In the genomic region with DNA sequence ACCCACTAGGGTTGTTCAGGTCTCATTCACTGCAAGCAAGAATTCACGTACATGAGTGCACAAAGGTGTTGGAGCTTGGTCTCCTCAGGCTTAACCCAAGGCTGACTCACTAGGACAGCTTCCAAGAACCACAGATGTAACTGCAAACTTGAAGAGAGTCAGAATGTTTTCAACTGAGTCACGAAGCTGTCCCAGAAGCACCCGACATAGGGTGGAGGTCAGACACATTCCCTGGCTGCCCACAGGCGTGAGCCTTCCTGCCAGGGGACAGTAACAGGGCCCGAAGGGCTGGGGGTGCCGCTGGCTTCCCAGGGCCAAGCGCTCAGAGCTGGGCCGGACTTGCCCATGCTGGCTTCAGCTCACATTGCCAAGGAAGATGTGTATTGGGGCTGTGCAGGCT, we compare ENCODE assay signal across 10 cellular contexts. TPM values are rescaled to one million over a fixed set of nuclear protein-coding genes. Genes with fewer than 3 reads are reported as not detected.
DNase-seq lines count a peak whose midpoint lies in the region; ATAC-seq and TF ChIP-seq lines count a peak whose summit lies in the region.
"Had no signal": no experiment of that assay in that cellular context is flagged by ENCODE, and none has a peak within 500 bp of the region (broad histone marks: within the 10 kb centered on the region; RNA-seq: fewer than 3 reads in every experiment).

No MANE protein-coding gene starts in this region.

- TF ChIP-seq CTCF in PC-3 (conservative IDR thresholded peaks at IDR 0.05; ENCODE audit: low read depth, low read length) (no peak), osteoblast (IDR thresholded peaks at IDR 0.05; ENCODE audit: extremely low read depth, low read depth, low read length) (no peak), coronary artery (IDR thresholded peaks at IDR 0.05) (no peak)

- H3K4me2 ChIP-seq in PC-3 (ENCODE audit: low read length) (peak overlapping the region; percentile 40), osteoblast (ENCODE audit: insufficient read depth, low read length) (peak overlapping the region; percentile 83)

- H3K4me3 ChIP-seq in PC-3 (ENCODE audit: low read length): no peak overlapping the region
- peak overlapping the region; percentile 55 for H3K4me3 ChIP-seq in osteoblast (ENCODE audit: insufficient read depth, low read length)
- no peak overlapping the region for H3K4me3 ChIP-seq in coronary artery
- H3K4me3 ChIP-seq: testis had no signal

- H2AFZ ChIP-seq in PC-3 (ENCODE audit: low read length) (no peak overlapping the region), osteoblast (ENCODE audit: low read length) (no peak overlapping the region)

- H3F3A ChIP-seq in PC-3 (ENCODE audit: low read length, unreplicated experiment): no peaks in the 10 kb centered on the region

- H3K9ac ChIP-seq in PC-3 (ENCODE audit: low read length): no peak overlapping the region

- H3K4me1 ChIP-seq in PC-3 (ENCODE audit: insufficient read depth, low read length): peaks cover 26% of the 10 kb centered on the region
- H3K4me1 ChIP-seq in osteoblast (ENCODE audit: insufficient read depth, low read length): peaks cover 62% of the 10 kb centered on the region

- no peaks in the 10 kb centered on the region for H4K20me1 ChIP-seq in PC-3 (ENCODE audit: low read length)
- H4K20me1 ChIP-seq in osteoblast (ENCODE audit: insufficient read depth, low read length): no peaks in the 10 kb centered on the region

- H3K79me2 ChIP-seq in PC-3 (ENCODE audit: low read length): no peaks in the 10 kb centered on the region
- no peaks in the 10 kb centered on the region for H3K79me2 ChIP-seq in osteoblast (ENCODE audit: insufficient read depth, low read length)

- BruUV-seq in PC-3 (replicated peaks; lab: Mats Ljungman, UMichigan): no TSS peak

- peak; percentile 96 for ATAC-seq in PC-3
- ATAC-seq in HG02763 (IDR thresholded peaks at IDR 0.05; ENCODE audit: unreplicated experiment): no peak
- ATAC-seq: effector memory CD8-positive, alpha-beta T cell had no signal

- DNase-seq in AG08396 (ENCODE audit: low spot score) (peak; percentile 90), PC-3 (peak; percentile 90), epithelial cell of prostate (ENCODE audit: low read depth, low spot score) (peak; percentile 83), osteoblast (ENCODE audit: insufficient read length, low spot score, missing footprints) (peak; percentile 96), coronary artery (ENCODE audit: low spot score) (no peak), Ammon's horn (ENCODE audit: low spot score) (no peak)
- no peak for DNase-seq in stimulated activated CD4-positive, alpha-beta T cell treated with anti-CD3 and anti-CD28 coated beads, Interleukin-4, amount 100 ng/mL, for 4 hours
- DNase-seq: effector memory CD8-positive, alpha-beta T cell; testis had no signal

- H3K36me3 ChIP-seq in PC-3 (ENCODE audit: low read depth, low read length): no peaks in the 10 kb centered on the region; the same call in 1 of the 2 replicates
- peaks cover 1% of the 10 kb centered on the region for H3K36me3 ChIP-seq in osteoblast (ENCODE audit: insufficient read depth, low read length)

- no peaks in the 10 kb centered on the region for H3K9me2 ChIP-seq in PC-3 (replicated peaks; ENCODE audit: low read length)

- no peaks in the 10 kb centered on the region for H3K27me3 ChIP-seq in PC-3 (ENCODE audit: low read length)
- H3K27me3 ChIP-seq in osteoblast (ENCODE audit: insufficient read depth, low read length): no peaks in the 10 kb centered on the region
- H3K27me3 ChIP-seq: testis had no signal

- intact Hi-C loops in PC-3 (cut with micrococcal nuclease): no loop called here

- H3K27ac ChIP-seq in PC-3 (ENCODE audit: low read length) (peak overlapping the region; percentile 51), epithelial cell of prostate (peak overlapping the region; percentile 79), osteoblast (ENCODE audit: low read depth, low read length) (peak overlapping the region; percentile 100), coronary artery (peak overlapping the region in 1 of 2 donors; percentile 61)

- H3K9me3 ChIP-seq in PC-3 (ENCODE audit: low read length) (no peaks in the 10 kb centered on the region), osteoblast (ENCODE audit: low read depth, low read length) (no peaks in the 10 kb centered on the region)
- H3K9me3 ChIP-seq: testis had no signal

- CTCF ChIA-PET in PC-3 (lab: Charles Lee): interaction anchor here (0.6 to 1.3 kb wide), 2 partner anchors 10 to 12 kb away, joined by 4 to 7 read pairs; no protein-coding TSS in a partner anchor

- POLR2A ChIA-PET in PC-3 (lab: Charles Lee; ENCODE audit: unreplicated experiment): interaction anchor here (0.6 kb wide), 1 partner anchor 60 kb away, joined by 5 read pairs; no protein-coding TSS in a partner anchor

RNA-seq across cellular contexts. Expression of gene CMTM3, which starts 14.1 kb away (rescaled TPM):
- 6.4 and 9.5 TPM in 2 replicates for total RNA-seq in PC-3 (2014; rRNA removed)
- 24.6 and 29.8 TPM in 2 replicates for total RNA-seq in osteoblast

RNA-seq across cellular contexts. Expression of gene CMTM2, which starts 39.3 kb away (rescaled TPM):
- not detected in 2 replicates for total RNA-seq in PC-3 (2014; rRNA removed)
- total RNA-seq in osteoblast: not detected in 2 replicates

RNA-seq across cellular contexts. Expression of gene CMTM1, which starts 52.3 kb away (rescaled TPM):
- total RNA-seq in PC-3 (2014; rRNA removed): 0.92 and 1.4 TPM in 2 replicates
- total RNA-seq in osteoblast: 4.0 and 4.1 TPM in 2 replicates

Comparison
In these comparisons a context has a peak if more than half of its experiments do, and no peak if none do; other contexts are left out.
1. DNase-seq: peak in AG08396 (single experiment), PC-3 (single experiment), epithelial cell of prostate (single experiment) and osteoblast (single experiment); none in coronary artery (single experiment), Ammon's horn (single experiment) and stimulated activated CD4-positive, alpha-beta T cell treated with anti-CD3 and anti-CD28 coated beads, Interleukin-4, amount 100 ng/mL, for 4 hours (0 of 2).